Comparison of ENCODE assay signal across 29 cellular contexts in genomic region chr6:119565893-119566292, GRCh38.
"Had no signal": no experiment of that assay in that cellular context is flagged by ENCODE, and none has a peak within 500 bp of the region (broad histone marks: within the 10 kb centered on the region; RNA-seq: fewer than 3 reads in every experiment).

No MANE protein-coding gene starts in this region.

- H3K79me2 ChIP-seq: hepatocyte had no signal

- H3K4me3 ChIP-seq: heart right ventricle, hepatocyte, left lung, lower lobe of right lung, pancreas, skin epidermis, spleen, stomach, thyroid gland, transverse colon, upper lobe of right lung had no signal

- FAIRE-seq: islet of Langerhans, pancreas, urothelium cell line had no signal

- H3K36me3 ChIP-seq: heart right ventricle, left lung, lower lobe of right lung, pancreas, prostate gland, spleen, stomach, thyroid gland, upper lobe of right lung had no signal

- H3K4me1 ChIP-seq: heart right ventricle, left lung, lower lobe of right lung, pancreas, prostate gland, spleen, stomach, testis, thyroid gland, transverse colon, upper lobe of right lung had no signal

- H3K27ac ChIP-seq: heart right ventricle, hepatocyte, left lung, lower lobe of right lung, pancreas, prostate gland, skin epidermis, spleen, stomach, testis, thyroid gland, transverse colon, upper lobe of right lung had no signal

- H2AFZ ChIP-seq: hepatocyte had no signal

- ATAC-seq: heart right ventricle; left colon; left lung; lower lobe of right lung; naive thymus-derived CD4-positive, alpha-beta T cell; natural killer cell treated with Interleukin-12 subunit alpha and Interleukin-12 subunit beta and Interleukin-15 and Interleukin-18, amount 100 ng/mL, for 72 hours; pancreas; right cardiac atrium; sciatic nerve; stimulated activated naive B cell treated with anti-CD40 and anti-IgM and Interleukin-4, amounts not matched to agents 10 μg/mL and 1 μg/mL and 100 μg/mL, for 72 hours; stimulated activated naive CD8-positive, alpha-beta T cell treated with anti-CD3 and anti-CD28 coated beads, Interleukin-15, Interleukin-2, amounts not matched to agents 100 U/mL and 50 U/mL, for 24 hours; upper lobe of right lung had no signal

- H3K9me3 ChIP-seq: heart right ventricle, left lung, lower lobe of right lung, pancreas, prostate gland, spleen, stomach, testis, thyroid gland, transverse colon, upper lobe of right lung had no signal

- H3K4me2 ChIP-seq: hepatocyte had no signal

- H3K27me3 ChIP-seq: heart right ventricle, hepatocyte, left lung, pancreas, spleen, stomach, testis, thyroid gland, transverse colon, upper lobe of right lung had no signal

- DNase-seq: heart right ventricle; kidney glomerular epithelial cell; left colon; left lung; lower lobe of right lung; mesendoderm; naive thymus-derived CD4-positive, alpha-beta T cell; nucleus accumbens; pancreas; posterior cingulate gyrus; retina; right cardiac atrium; spleen; stimulated activated CD4-positive, alpha-beta T cell treated with anti-CD3 and anti-CD28 coated beads, Interleukin-2, amount 100 ng/mL, for 48 hours; stimulated activated CD4-positive, alpha-beta T cell treated with anti-CD3 and anti-CD28 coated beads, Interleukin-4, amount 100 ng/mL, for 4 hours; stimulated activated naive B cell treated with anti-CD40 and anti-IgM and Interleukin-4, amounts not matched to agents 10 μg/mL and 1 μg/mL and 100 μg/mL, for 72 hours; stimulated activated naive CD8-positive, alpha-beta T cell treated with anti-CD3 and anti-CD28 coated beads, Interleukin-15, Interleukin-2, amounts not matched to agents 100 U/mL and 50 U/mL, for 24 hours; stomach; testis; thyroid gland; transverse colon; upper lobe of right lung had no signal
